ENCODE assay signal across 9 cellular contexts in genomic region chr16:23842137-23842600, GRCh38. TPM values are rescaled to one million over a fixed set of nuclear protein-coding genes. Genes with fewer than 3 reads are reported as not detected.
DNase-seq lines count a peak whose midpoint lies in the region; ATAC-seq and TF ChIP-seq lines count a peak whose summit lies in the region.
"Had no signal": no experiment of that assay in that cellular context is flagged by ENCODE, and none has a peak within 500 bp of the region (broad histone marks: within the 10 kb centered on the region; RNA-seq: fewer than 3 reads in every experiment).

No MANE protein-coding gene starts in this region.

- H3K9me3 ChIP-seq in CD4-positive, alpha-beta T cell (ENCODE audit: control insufficient read depth, low read length): no peaks in the 10 kb centered on the region
- no peaks in the 10 kb centered on the region for H3K9me3 ChIP-seq in ovary

- POLR2A ChIA-PET in CD4-positive, alpha-beta T cell (lab: Charles Lee): interaction anchor here (1.4 to 1.9 kb wide), 3 partner anchors 10 to 21 kb away, joined by 3 to 8 read pairs (median 7); no protein-coding TSS in a partner anchor

- H3K4me1 ChIP-seq in ovary (ENCODE audit: insufficient read depth): no peaks in the 10 kb centered on the region

- DNase-seq in CD4-positive, alpha-beta T cell: no peak
- no peak for DNase-seq in HPDE6-E6E7 (ENCODE audit: extremely low spot score)
- no peak for DNase-seq in ovary
- no peak for DNase-seq in NCI-H1048 (lab: John Stamatoyannopoulos, UW)
- no peak for DNase-seq in coronary artery (ENCODE audit: low spot score)
- DNase-seq: NCI-H748 treated with DMSO at 0.1 percent for 48 hours had no signal

- H3K27ac Mint-ChIP-seq in CD4-positive, alpha-beta T cell: peak overlapping the region; percentile 47
- peak overlapping the region; percentile 82 for H3K27ac Mint-ChIP-seq in T-helper 1 cell treated with Interleukin-12 subunit alpha and Interleukin-12 subunit beta and Interleukin-4 antibody, amounts not matched to agents 30 μg/mL and 1 μg/mL, for 36 hours

- WGBS in ovary, 3 donors: 87 to 91% (median 88%) methylated on average over 3 of the region's 3 CpGs

- peak overlapping the region; percentile 34 for H3K4me3 Mint-ChIP-seq in CD4-positive, alpha-beta T cell
- H3K4me3 Mint-ChIP-seq in T-helper 1 cell treated with Interleukin-12 subunit alpha and Interleukin-12 subunit beta and Interleukin-4 antibody, amounts not matched to agents 30 μg/mL and 1 μg/mL, for 36 hours: peak overlapping the region; percentile 15

- H3K4me1 Mint-ChIP-seq in CD4-positive, alpha-beta T cell (ENCODE audit: low read depth): peaks cover 66% of the 10 kb centered on the region
- H3K4me1 Mint-ChIP-seq in T-helper 1 cell treated with Interleukin-12 subunit alpha and Interleukin-12 subunit beta and Interleukin-4 antibody, amounts not matched to agents 30 μg/mL and 1 μg/mL, for 36 hours (ENCODE audit: low read depth): peaks cover 59% of the 10 kb centered on the region

- H3K36me3 ChIP-seq in ovary: no peaks in the 10 kb centered on the region

- no peaks in the 10 kb centered on the region for H3K27me3 Mint-ChIP-seq in CD4-positive, alpha-beta T cell
- no peaks in the 10 kb centered on the region for H3K27me3 Mint-ChIP-seq in T-helper 1 cell treated with Interleukin-12 subunit alpha and Interleukin-12 subunit beta and Interleukin-4 antibody, amounts not matched to agents 30 μg/mL and 1 μg/mL, for 36 hours (ENCODE audit: low read depth)

- intact Hi-C loops in CD4-positive, alpha-beta T cell (cut with DNase I, micrococcal nuclease): no loop called here
- intact Hi-C loops in ovary (cut with DNase I): no loop called here

- no peaks in the 10 kb centered on the region for H3K27me3 ChIP-seq in CD4-positive, alpha-beta T cell (ENCODE audit: control insufficient read depth, insufficient read depth, low read length)
- H3K27me3 ChIP-seq in ovary: no peaks in the 10 kb centered on the region

- H3K4me3 ChIP-seq in ovary: no peak overlapping the region
- no peak overlapping the region for H3K4me3 ChIP-seq in coronary artery

- H3K36me3 Mint-ChIP-seq in CD4-positive, alpha-beta T cell (ENCODE audit: low read depth): peaks cover 44% of the 10 kb centered on the region
- H3K36me3 Mint-ChIP-seq in T-helper 1 cell treated with Interleukin-12 subunit alpha and Interleukin-12 subunit beta and Interleukin-4 antibody, amounts not matched to agents 30 μg/mL and 1 μg/mL, for 36 hours (ENCODE audit: low read depth): peaks cover 30% of the 10 kb centered on the region

- ATAC-seq in CD4-positive, alpha-beta T cell (ENCODE audit: poor library complexity): no peak
- ATAC-seq in GM19025 (IDR thresholded peaks at IDR 0.05; ENCODE audit: low read depth, unreplicated experiment): peak; percentile 72
- peak; percentile 54 for ATAC-seq in HG02973 (IDR thresholded peaks at IDR 0.05; ENCODE audit: unreplicated experiment)

- no peaks in the 10 kb centered on the region for H3K9me3 Mint-ChIP-seq in CD4-positive, alpha-beta T cell
- H3K9me3 Mint-ChIP-seq in T-helper 1 cell treated with Interleukin-12 subunit alpha and Interleukin-12 subunit beta and Interleukin-4 antibody, amounts not matched to agents 30 μg/mL and 1 μg/mL, for 36 hours: no peaks in the 10 kb centered on the region

- CTCF ChIA-PET in CD4-positive, alpha-beta T cell (lab: Charles Lee): interaction anchor here (1.4 kb wide), 1 partner anchor 168 kb away, joined by 3 read pairs; no protein-coding TSS in a partner anchor

- H3K27ac ChIP-seq in CD4-positive, alpha-beta T cell (ENCODE audit: low read depth, low read length): no peak overlapping the region
- H3K27ac ChIP-seq in ovary (no peak overlapping the region), coronary artery (no peak overlapping the region)

- TF ChIP-seq POLR2A in ovary (IDR thresholded peaks at IDR 0.05): no peak

- no peak for TF ChIP-seq CTCF in CD4-positive, alpha-beta T cell (IDR thresholded peaks at IDR 0.05)
- TF ChIP-seq CTCF in ovary (IDR thresholded peaks at IDR 0.05) (no peak), coronary artery (IDR thresholded peaks at IDR 0.05) (no peak)

- no peak for TF ChIP-seq EP300 in ovary (IDR thresholded peaks at IDR 0.05)

RNA-seq across cellular contexts. Expression of gene PRKCB, which starts 6.4 kb away (rescaled TPM):
- 10 to 100 TPM; 64.7 TPM for total RNA-seq in CD4-positive, alpha-beta T cell
- 1 to 10 TPM in 5 of 7 donors, under 1 TPM in 2; 0.48 to 5.0 (median 1.2) TPM for total RNA-seq in ovary
- 1 to 10 TPM in 1 of 2 donors, under 1 TPM in 1; 0.38 to 3.3 TPM for polyA plus RNA-seq in ovary

Comparison
In these comparisons a context has a peak if more than half of its experiments do, and no peak if none do; other contexts are left out.
1. RNA of gene PRKCB, which starts 6.4 kb away (total RNA-seq): 64.7 TPM in CD4-positive, alpha-beta T cell; 0.48 to 5.0 TPM in ovary; every median in the first group is over 10 times any median in the second.